In genomic region chr4:99356992-99357391, GRCh38 we compare ENCODE assay signal across 1 cellular context.
TF ChIP-seq lines count a peak whose summit lies in the region.

No MANE protein-coding gene starts in this region.

TF ChIP-seq in GM12878, 131 proteins besides CTCF, POLR2A, EP300 and RAD21:
- TF ChIP-seq SPI1 (IDR thresholded peaks at IDR 0.05; ENCODE audit: borderline replicate concordance, insufficient read depth, low read depth, low read length) (peak; percentile 7; the same call in 1 of the 2 replicates), LARP7 (IDR thresholded peaks at IDR 0.05) (no peak), NRF1 (conservative IDR thresholded peaks at IDR 0.05; ENCODE audit: low read depth, low read length) (no peak), RELB (IDR thresholded peaks at IDR 0.05; ENCODE audit: low read depth) (no peak), EZH2 (IDR thresholded peaks at IDR 0.05; ENCODE audit: borderline replicate concordance, control insufficient read depth, low read depth, low read length) (no peak), MEF2A (IDR thresholded peaks at IDR 0.05; ENCODE audit: insufficient read depth, low read depth, low read length) (no peak), IKZF1 (conservative IDR thresholded peaks at IDR 0.05) (no peak), CHD4 (IDR thresholded peaks at IDR 0.05) (no peak)
